In genomic region chr6:2738373-2738979, GRCh38 we compare ENCODE assay signal across 8 cellular contexts. TPM values are rescaled to one million over a fixed set of nuclear protein-coding genes. Genes with fewer than 3 reads are reported as not detected.
DNase-seq lines count a peak whose midpoint lies in the region; ATAC-seq, FAIRE-seq and TF ChIP-seq lines count a peak whose summit lies in the region.

No MANE protein-coding gene starts in this region.

- no peak overlapping the region for H3K4me3 Mint-ChIP-seq in astrocyte (ENCODE audit: unreplicated experiment)

- no peak overlapping the region for H3K27ac Mint-ChIP-seq in astrocyte (ENCODE audit: unreplicated experiment)

- H3K79me2 ChIP-seq in Karpas-422 (ENCODE audit: low read length) (no peaks in the 10 kb centered on the region), astrocyte (ENCODE audit: insufficient read depth, low read length) (no peaks in the 10 kb centered on the region)

- H3K27me3 Mint-ChIP-seq in astrocyte (ENCODE audit: low read depth, unreplicated experiment): no peaks in the 10 kb centered on the region

- peaks cover 44% of the 10 kb centered on the region for H3K4me1 ChIP-seq in Karpas-422 (ENCODE audit: low read length)
- H3K4me1 ChIP-seq in astrocyte (ENCODE audit: insufficient read depth, low read length): no peaks in the 10 kb centered on the region

- no peaks in the 10 kb centered on the region for H3K27me3 ChIP-seq in Karpas-422 (ENCODE audit: low read length)
- H3K27me3 ChIP-seq in astrocyte (ENCODE audit: insufficient read depth, low read length): no peaks in the 10 kb centered on the region

- no peaks in the 10 kb centered on the region for H3K9me3 Mint-ChIP-seq in astrocyte (ENCODE audit: unreplicated experiment)

- H4K20me1 ChIP-seq in Karpas-422 (ENCODE audit: insufficient read depth, low read depth, low read length): no peaks in the 10 kb centered on the region
- H4K20me1 ChIP-seq in astrocyte (ENCODE audit: insufficient read depth, low read length): no peaks in the 10 kb centered on the region

- H3K36me3 ChIP-seq in Karpas-422 (ENCODE audit: insufficient read depth, low read length) (no peaks in the 10 kb centered on the region), SK-N-MC (ENCODE audit: insufficient read depth, low read length) (no peaks in the 10 kb centered on the region), astrocyte (ENCODE audit: insufficient read depth, low read length) (no peaks in the 10 kb centered on the region)

- peak; percentile 88 for TF ChIP-seq CTCF in astrocyte (IDR thresholded peaks at IDR 0.05; ENCODE audit: insufficient read depth, low read depth, low read length)

- H2AFZ ChIP-seq in Karpas-422 (ENCODE audit: low read length) (no peak overlapping the region), astrocyte (ENCODE audit: low read depth, low read length) (no peak overlapping the region)

- H3K9ac ChIP-seq in Karpas-422 (ENCODE audit: low read length): no peak overlapping the region
- H3K9ac ChIP-seq in SK-N-MC (ENCODE audit: insufficient read length): no peak overlapping the region
- H3K9ac ChIP-seq in astrocyte (ENCODE audit: low read length): no peak overlapping the region

- peaks cover 16% of the 10 kb centered on the region for H3K4me1 Mint-ChIP-seq in astrocyte (ENCODE audit: low read depth, unreplicated experiment)

- no peak overlapping the region for H3K4me3 ChIP-seq in Karpas-422 (ENCODE audit: low read length)
- 0 out of 2 replicates have a peak overlapping the region, but pooled peaks have one; percentile 13 for H3K4me3 ChIP-seq in SK-N-MC
- H3K4me3 ChIP-seq in astrocyte (ENCODE audit: insufficient read depth, low read depth, low read length): no peak overlapping the region

- DNase-seq in NCI-H1436 (lab: John Stamatoyannopoulos, UW): peak; percentile 13
- no peak for DNase-seq in NCI-H1436 treated with DMSO at 0.1 percent for 48 hours (lab: John Stamatoyannopoulos, UW)
- DNase-seq in Karpas-422: peak; percentile 85
- peak; percentile 52 for DNase-seq in SK-N-MC (ENCODE audit: low read depth, low spot score)
- peak; percentile 35 for DNase-seq in astrocyte (ENCODE audit: low read depth)
- DNase-seq in iPS-NIHi7 (ENCODE audit: extremely low spot score): peak; percentile 63
- peak; percentile 30 to 31 for DNase-seq in stimulated activated CD4-positive, alpha-beta T cell treated with anti-CD3 and anti-CD28 coated beads, Interleukin-2, amount 100 ng/mL, for 48 hours

- H3K4me2 ChIP-seq in Karpas-422 (ENCODE audit: low read depth, low read length, poor library complexity, severe bottlenecking): no peak overlapping the region
- H3K4me2 ChIP-seq in astrocyte (ENCODE audit: low read length): no peak overlapping the region

- no peaks in the 10 kb centered on the region for H3K9me2 ChIP-seq in Karpas-422 (replicated peaks; ENCODE audit: insufficient read depth, low read length)

- H3K36me3 Mint-ChIP-seq in astrocyte (ENCODE audit: low read depth, unreplicated experiment): no peaks in the 10 kb centered on the region

- H3K27ac ChIP-seq in Karpas-422 (ENCODE audit: low read length): no peak overlapping the region
- no peak overlapping the region for H3K27ac ChIP-seq in SK-N-MC
- no peak overlapping the region for H3K27ac ChIP-seq in astrocyte (ENCODE audit: low read depth, low read length)

- no peak for ATAC-seq in HG03521 (IDR thresholded peaks at IDR 0.05; ENCODE audit: unreplicated experiment)

- H3K9me3 ChIP-seq in Karpas-422 (ENCODE audit: low read length): no peaks in the 10 kb centered on the region
- H3K9me3 ChIP-seq in SK-N-MC (ENCODE audit: low read depth, low read length): no peaks in the 10 kb centered on the region
- no peaks in the 10 kb centered on the region for H3K9me3 ChIP-seq in astrocyte (ENCODE audit: insufficient read depth, low read depth, low read length)

- peak; percentile 9 for FAIRE-seq in astrocyte (lab: Jason Lieb, UNC)

RNA-seq across cellular contexts. Expression of gene MYLK4, which starts 12.2 kb away (rescaled TPM):
- 0.07 and 0.78 TPM in 2 replicates for total RNA-seq in Karpas-422 (2014; rRNA removed; shearing (Covaris generic); ENCODE audit: low replicate concordance)
- total RNA-seq in astrocyte: 0.23 and 0.55 TPM in 2 replicates

RNA-seq across cellular contexts. Expression of gene WRNIP1, which starts 26.7 kb away (rescaled TPM):
- 47.9 and 80.2 TPM in 2 replicates for total RNA-seq in Karpas-422 (2014; rRNA removed; shearing (Covaris generic); ENCODE audit: low replicate concordance)
- total RNA-seq in astrocyte: 31.3 and 31.5 TPM in 2 replicates
